Comparison of ENCODE assay signal across 8 cellular contexts in genomic region chr17:57004944-57005579, GRCh38. TPM values are rescaled to one million over a fixed set of nuclear protein-coding genes. Genes with fewer than 3 reads are reported as not detected.
A peak's percentile ranks its signal among the peaks of the same experiment; 100 is the strongest.
DNase-seq lines count a peak whose midpoint lies in the region; ATAC-seq, FAIRE-seq and TF ChIP-seq lines count a peak whose summit lies in the region.

No MANE protein-coding gene starts in this region.

- no peaks in the 10 kb centered on the region for H3K79me2 ChIP-seq in keratinocyte (ENCODE audit: control insufficient read depth, insufficient read depth, low read length)

- WGBS in suprapubic skin, result 66% methylated on average over 7 of the region's 8 CpGs

- TF ChIP-seq CTCF in GM06990 (IDR thresholded peaks at IDR 0.05; ENCODE audit: insufficient read depth, low read length, poor library complexity, severe bottlenecking), result peak; percentile 26
- peak in 2 of 3 experiments; percentile 12 to 36 for TF ChIP-seq CTCF in keratinocyte (optimal IDR thresholded peaks at IDR 0.05 in 1 of 3, IDR thresholded peaks at IDR 0.05 in 1 of 3, conservative IDR thresholded peaks at IDR 0.05 in 1 of 3; ENCODE audit: extremely low read depth in 1 of 3, insufficient read depth in 2 of 3, low read length in 3 of 3)
- TF ChIP-seq CTCF in suprapubic skin (IDR thresholded peaks at IDR 0.05), result no peak

- H4K20me1 ChIP-seq in keratinocyte (ENCODE audit: control insufficient read depth, extremely low read depth, insufficient read depth, low read length), result no peaks in the 10 kb centered on the region

- H3K27me3 Mint-ChIP-seq in stimulated activated naive CD8-positive, alpha-beta T cell treated with anti-CD3 and anti-CD28 coated beads, Interleukin-15, amount 100 ng/mL, for 72 hours, result peaks cover 7% of the 10 kb centered on the region

- H3K9me3 ChIP-seq in keratinocyte (ENCODE audit: control insufficient read depth, low read depth, low read length), result no peaks in the 10 kb centered on the region
- no peaks in the 10 kb centered on the region for H3K9me3 ChIP-seq in suprapubic skin

- H3K4me1 ChIP-seq in keratinocyte (ENCODE audit: control insufficient read depth, extremely low read depth, insufficient read depth, low read length) (no peaks in the 10 kb centered on the region), suprapubic skin (peaks cover 3% of the 10 kb centered on the region)

- dilution Hi-C loops in keratinocyte (cut with MboI; ENCODE audit: extremely low pct_ligation_motif_present, low sequenced_read_pairs), result no loop called here

- no peak overlapping the region for H3K4me2 ChIP-seq in keratinocyte (ENCODE audit: control insufficient read depth, extremely low read depth, insufficient read depth, low read depth, low read length)

- no peak overlapping the region for H3K27ac Mint-ChIP-seq in stimulated activated naive CD8-positive, alpha-beta T cell treated with anti-CD3 and anti-CD28 coated beads, Interleukin-15, amount 100 ng/mL, for 72 hours

- no peaks in the 10 kb centered on the region for H3K27me3 ChIP-seq in GM06990 (replicated peaks; ENCODE audit: control insufficient read depth, insufficient read depth, low read length)
- no peaks in the 10 kb centered on the region for H3K27me3 ChIP-seq in keratinocyte (ENCODE audit: control insufficient read depth, extremely low read depth, insufficient read depth, low read length)
- no peaks in the 10 kb centered on the region for H3K27me3 ChIP-seq in suprapubic skin

- ATAC-seq in GM19452 (IDR thresholded peaks at IDR 0.05; ENCODE audit: unreplicated experiment) (peak; percentile 89), HG03342 (IDR thresholded peaks at IDR 0.05; ENCODE audit: unreplicated experiment) (peak; percentile 82)
- ATAC-seq in stimulated activated naive CD8-positive, alpha-beta T cell treated with anti-CD3 and anti-CD28 coated beads, Interleukin-15, amount 100 ng/mL, for 72 hours, result no peak

- no peak overlapping the region for H3K9ac ChIP-seq in keratinocyte (ENCODE audit: control insufficient read depth, extremely low read depth, insufficient read depth, low read length)

- TF ChIP-seq POLR2A in suprapubic skin (IDR thresholded peaks at IDR 0.05), result no peak

- H2AFZ ChIP-seq in keratinocyte (ENCODE audit: control insufficient read depth, low read length), result no peak overlapping the region

- H3K36me3 ChIP-seq in GM06990 (ENCODE audit: control insufficient read depth, insufficient read depth, low read length) (peaks cover 14% of the 10 kb centered on the region), keratinocyte (ENCODE audit: control insufficient read depth in 2 of 2, extremely low read depth in 1 of 2, insufficient read depth in 2 of 2, low read length in 2 of 2) (peaks cover 0 to 2% of the 10 kb centered on the region in 2 experiments), suprapubic skin (peaks cover 28% of the 10 kb centered on the region)

- no peak for FAIRE-seq in keratinocyte (lab: Jason Lieb, UNC)

- H3K27ac ChIP-seq in keratinocyte (ENCODE audit: control insufficient read depth, insufficient read depth, low read length) (no peak overlapping the region), suprapubic skin (no peak overlapping the region)

- TF ChIP-seq EP300 in suprapubic skin (IDR thresholded peaks at IDR 0.05), result no peak

- no peak overlapping the region for H3K4me3 Mint-ChIP-seq in stimulated activated naive CD8-positive, alpha-beta T cell treated with anti-CD3 and anti-CD28 coated beads, Interleukin-15, amount 100 ng/mL, for 72 hours

- peaks cover 9% of the 10 kb centered on the region for H3K4me1 Mint-ChIP-seq in stimulated activated naive CD8-positive, alpha-beta T cell treated with anti-CD3 and anti-CD28 coated beads, Interleukin-15, amount 100 ng/mL, for 72 hours

- DNase-seq in GM06990 (ENCODE audit: extremely low read depth, insufficient read length) (peak; percentile 78), SKM-1 treated with dmso at 0.1 percent for 144 hours (lab: John Stamatoyannopoulos, UW; ENCODE audit: unreplicated experiment) (peak; percentile 71), keratinocyte (ENCODE audit: low read depth, low spot score) (no peak), suprapubic skin (ENCODE audit: low spot score in 2 of 2) (no peak)
- no peak for DNase-seq in stimulated activated naive CD8-positive, alpha-beta T cell treated with anti-CD3 and anti-CD28 coated beads, Interleukin-15, amount 100 ng/mL, for 72 hours
- no peak for DNase-seq in activated CD4-positive, alpha-beta T cell treated with anti-CD3 and anti-CD28 coated beads, Interleukin-2, amount 50 U/mL, for 48 hours

- no peaks in the 10 kb centered on the region for H3K9me3 Mint-ChIP-seq in stimulated activated naive CD8-positive, alpha-beta T cell treated with anti-CD3 and anti-CD28 coated beads, Interleukin-15, amount 100 ng/mL, for 72 hours

- H3K9me1 ChIP-seq in keratinocyte (ENCODE audit: control insufficient read depth, extremely low read depth, insufficient read depth, low read length), result no peaks in the 10 kb centered on the region

- H3K4me3 ChIP-seq in GM06990 (replicated peaks; ENCODE audit: low read depth, low read length), result peak overlapping the region; percentile 22
- H3K4me3 ChIP-seq in keratinocyte (ENCODE audit: control insufficient read depth in 2 of 3, extremely low read depth in 1 of 3, insufficient read depth in 2 of 3, low read depth in 1 of 3, low read length in 3 of 3), result no peak overlapping the region
- H3K4me3 ChIP-seq in suprapubic skin, result no peak overlapping the region

RNA-seq across cellular contexts. Expression of gene SCPEP1, which starts 27.1 kb away (rescaled TPM):
- polyA plus RNA-seq in keratinocyte, result 33.7 to 43.4 TPM (median 34.4 TPM) in 3 replicates
- polyA plus RNA-seq in keratinocyte (2011; ENCODE audit: low read depth), result 29.0 TPM
- polyA plus RNA-seq in keratinocyte (2011; cell fraction: cytosol; rRNA removed), result 12.3 and 14.0 TPM in 2 replicates
- polyA plus RNA-seq in keratinocyte (2011; cell fraction: nucleus; rRNA removed), result 68.3 and 81.9 TPM in 2 replicates
- 25.0 TPM in 2 replicates for polyA plus RNA-seq in keratinocyte (2012; ENCODE audit: low replicate concordance)
- 8.3 to 11.4 TPM (median 9.4 TPM) in 3 replicates for polyA minus RNA-seq in keratinocyte
- polyA minus RNA-seq in keratinocyte (2011; cell fraction: cytosol; rRNA and poly(A)+ RNA removed), result 15.3 TPM
- 15.5 and 31.0 TPM in 2 replicates for polyA minus RNA-seq in keratinocyte (2011; cell fraction: nucleus; rRNA and poly(A)+ RNA removed)
- 100 to 1,000 TPM in 2 of 4 donors, 10 to 100 TPM in 2; 81.2 to 160 (median 100.0) TPM for total RNA-seq in suprapubic skin

RNA-seq across cellular contexts. Expression of gene COIL, which starts 44.2 kb away (rescaled TPM):
- 7.2 to 11.6 TPM (median 8.3 TPM) in 3 replicates for polyA plus RNA-seq in keratinocyte
- 23.9 TPM for polyA plus RNA-seq in keratinocyte (2011; ENCODE audit: low read depth)
- 4.6 and 7.5 TPM in 2 replicates for polyA plus RNA-seq in keratinocyte (2011; cell fraction: cytosol; rRNA removed)
- polyA plus RNA-seq in keratinocyte (2011; cell fraction: nucleus; rRNA removed), result 8.7 and 13.9 TPM in 2 replicates
- polyA plus RNA-seq in keratinocyte (2012; ENCODE audit: low replicate concordance), result 12.0 and 13.5 TPM in 2 replicates
- polyA minus RNA-seq in keratinocyte, result 1.7 to 3.9 TPM (median 3.0 TPM) in 3 replicates
- polyA minus RNA-seq in keratinocyte (2011; cell fraction: cytosol; rRNA and poly(A)+ RNA removed), result 2.3 TPM
- 3.3 and 4.3 TPM in 2 replicates for polyA minus RNA-seq in keratinocyte (2011; cell fraction: nucleus; rRNA and poly(A)+ RNA removed)
- 10 to 100 TPM; 13.0 to 15.6 (median 14.0) TPM for total RNA-seq in suprapubic skin

Comparison
In these comparisons a context has a peak if more than half of its experiments do, and no peak if none do; other contexts are left out.
1. DNase-seq: peak in GM06990 (single experiment) and SKM-1 treated with dmso at 0.1 percent for 144 hours (single experiment); none in keratinocyte (single experiment), suprapubic skin (0 of 2), stimulated activated naive CD8-positive, alpha-beta T cell treated with anti-CD3 and anti-CD28 coated beads, Interleukin-15, amount 100 ng/mL, for 72 hours (0 of 2) and activated CD4-positive, alpha-beta T cell treated with anti-CD3 and anti-CD28 coated beads, Interleukin-2, amount 50 U/mL, for 48 hours (0 of 2).
2. CTCF ChIP-seq: peak in GM06990 (single experiment) and keratinocyte (2 of 3); none in suprapubic skin (0 of 2).